16 cellular contexts compared by ENCODE assay signal in genomic region chr11:101346591-101346990, GRCh38.
DNase-seq lines count a peak whose midpoint lies in the region; ATAC-seq, FAIRE-seq and TF ChIP-seq lines count a peak whose summit lies in the region.
"Had no signal": no experiment of that assay in that cellular context is flagged by ENCODE, and none has a peak within 500 bp of the region (broad histone marks: within the 10 kb centered on the region; RNA-seq: fewer than 3 reads in every experiment).

No MANE protein-coding gene starts in this region.

- TF ChIP-seq CTCF in fibroblast of pulmonary artery (IDR thresholded peaks at IDR 0.05; ENCODE audit: low read length, missing control alignments) (no peak), prostate gland (IDR thresholded peaks at IDR 0.05) (no peak)

- H3K9ac ChIP-seq in SK-N-MC (ENCODE audit: insufficient read length) = no peak overlapping the region
- H3K9ac ChIP-seq: neural progenitor cell had no signal

- 50% methylated on average over 4 of the region's 4 CpGs for WGBS in prostate gland

- DNase-seq in GM03348 (ENCODE audit: low spot score) (peak; percentile 22), SK-N-MC (ENCODE audit: low read depth, low spot score) (peak; percentile 5), fibroblast of pulmonary artery (ENCODE audit: low read depth) (peak; percentile 2), urothelium cell line (ENCODE audit: low spot score) (peak; percentile 6), globus pallidus (ENCODE audit: low spot score) (no peak), DMS53 treated with DMSO at 0.1 percent for 48 hours (lab: John Stamatoyannopoulos, UW; ENCODE audit: unreplicated experiment) (no peak), prostate gland (ENCODE audit: low spot score) (no peak)
- DNase-seq: BE2C, head of caudate nucleus, KBM-7, NCI-H2029, NCI-H510A treated with DMSO at 0.1 percent for 48 hours, SW 1271 had no signal

- peak overlapping the region; percentile 40; the same call in 1 of the 2 replicates for H3K4me3 ChIP-seq in SK-N-MC
- H3K4me3 ChIP-seq in fibroblast of pulmonary artery (replicated peaks; ENCODE audit: low read depth, low read length) = no peak overlapping the region
- H3K4me3 ChIP-seq in prostate gland = no peak overlapping the region
- H3K4me3 ChIP-seq: neural progenitor cell had no signal

- H3K9me3 ChIP-seq in SK-N-MC (ENCODE audit: low read depth, low read length) (no peaks in the 10 kb centered on the region), prostate gland (no peaks in the 10 kb centered on the region)
- H3K9me3 ChIP-seq: BE2C had no signal

- H3K36me3 ChIP-seq in SK-N-MC (ENCODE audit: insufficient read depth, low read length) (no peaks in the 10 kb centered on the region), prostate gland (no peaks in the 10 kb centered on the region)
- H3K36me3 ChIP-seq: BE2C, neural progenitor cell had no signal

- H3K27ac ChIP-seq in SK-N-MC (peak overlapping the region; percentile 46; the same call in 1 of the 2 replicates), prostate gland (no peak overlapping the region)
- H3K27ac ChIP-seq: neural progenitor cell had no signal

- intact Hi-C loops in prostate gland (cut with DNase I) = no loop called here

- H3K27me3 ChIP-seq in prostate gland (replicated peaks; ENCODE audit: insufficient read depth) = no peaks in the 10 kb centered on the region
- H3K27me3 ChIP-seq: BE2C, neural progenitor cell had no signal

- FAIRE-seq in urothelium cell line (lab: Jason Lieb, UNC) = no peak

- ATAC-seq in HG02885 (IDR thresholded peaks at IDR 0.05; ENCODE audit: poor library complexity, unreplicated experiment) = no peak
- ATAC-seq: left lobe of liver had no signal

- H3K4me1 ChIP-seq in prostate gland (replicated peaks) = no peaks in the 10 kb centered on the region
- H3K4me1 ChIP-seq: BE2C, neural progenitor cell had no signal

- no peak for TF ChIP-seq POLR2A in prostate gland (IDR thresholded peaks at IDR 0.05)

Comparison
In these comparisons a context has a peak if more than half of its experiments do, and no peak if none do; other contexts are left out.
1. DNase-seq: peak in GM03348 (single experiment), SK-N-MC (single experiment), fibroblast of pulmonary artery (single experiment) and urothelium cell line (single experiment); none in globus pallidus (single experiment), DMS53 treated with DMSO at 0.1 percent for 48 hours (single experiment) and prostate gland (single experiment).